In genomic region chr1:182383037-182383661, GRCh38 we compare ENCODE assay signal across 28 cellular contexts. TPM values are rescaled to one million over a fixed set of nuclear protein-coding genes. Genes with fewer than 3 reads are reported as not detected.
DNase-seq lines count a peak whose midpoint lies in the region; TF ChIP-seq lines count a peak whose summit lies in the region.
"Had no signal": no experiment of that assay in that cellular context is flagged by ENCODE, and none has a peak within 500 bp of the region (broad histone marks: within the 10 kb centered on the region; RNA-seq: fewer than 3 reads in every experiment).

No MANE protein-coding gene starts in this region.

- no peaks in the 10 kb centered on the region for H3K9me3 ChIP-seq in left ventricle myocardium inferior (replicated peaks)
- H3K9me3 ChIP-seq in adipocyte (ENCODE audit: control insufficient read depth, low read length), result no peaks in the 10 kb centered on the region
- H3K9me3 ChIP-seq in tibial nerve, result no peaks in the 10 kb centered on the region
- H3K9me3 ChIP-seq: esophagus squamous epithelium, heart right ventricle, pancreas, right atrium auricular region, SJCRH30 had no signal

- H3K27me3 ChIP-seq in left ventricle myocardium inferior (ENCODE audit: low read depth) (no peaks in the 10 kb centered on the region), adipocyte (replicated peaks; ENCODE audit: control insufficient read depth, insufficient read depth, low read length) (no peaks in the 10 kb centered on the region), tibial nerve (no peaks in the 10 kb centered on the region)
- H3K27me3 ChIP-seq: esophagus squamous epithelium, foreskin keratinocyte, heart right ventricle, pancreas, right atrium auricular region, SJCRH30 had no signal

- DNase-seq in left ventricle myocardium inferior (no peak), cardiac septum (ENCODE audit: low spot score) (no peak), adipocyte (ENCODE audit: low read depth) (no peak), medulla oblongata (ENCODE audit: extremely low spot score) (peak; percentile 34), tibial nerve (ENCODE audit: low spot score in 2 of 2) (peak in 1 of 2 donors; percentile 44), DMS53 treated with DMSO at 0.1 percent for 48 hours (lab: John Stamatoyannopoulos, UW; ENCODE audit: unreplicated experiment) (no peak), ureter (ENCODE audit: low spot score) (no peak), NCI-H2081 (lab: John Stamatoyannopoulos, UW) (no peak)
- DNase-seq: activated B cell treated with CpG ODN at 0.5 μM for 24 hours; activated CD4-positive, alpha-beta T cell treated with anti-CD3 and anti-CD28 coated beads, Interleukin-2, amount 50 U/mL, for 1 hour; activated gamma-delta T cell treated with Interleukin-2 at 50 U/mL for 16 hours; activated T-cell treated with anti-CD3 and anti-CD28 coated beads, Interleukin-2, amount 50 U/mL, for 4 hours; CD4-positive, alpha-beta memory T cell; dermis blood vessel endothelial cell; endodermal cell; esophagus squamous epithelium; foreskin keratinocyte; H9; heart right ventricle; NCI-H1436; NCI-H345; pancreas; RPMI8226; SJCRH30; stimulated activated CD8-positive, alpha-beta memory T cell treated with anti-CD3 and anti-CD28 coated beads, Interleukin-4, amount 100 ng/mL, for 48 hours; SW 1271 had no signal

- no peak for TF ChIP-seq CTCF in left ventricle myocardium inferior (IDR thresholded peaks at IDR 0.05; ENCODE audit: borderline replicate concordance)
- TF ChIP-seq CTCF in tibial nerve (IDR thresholded peaks at IDR 0.05), result no peak

- H3K27ac ChIP-seq in left ventricle myocardium inferior (replicated peaks) (peak overlapping the region; percentile 1), tibial nerve (peak overlapping the region; percentile 17 to 99 (median 60))
- H3K27ac ChIP-seq: foreskin keratinocyte, heart right ventricle, pancreas, right atrium auricular region, SJCRH30 had no signal

- intact Hi-C loops in left ventricle myocardium inferior (cut with micrococcal nuclease) (no loop called here), cardiac septum (cut with DNase I) (no loop called here)

- no peak for TF ChIP-seq POLR2A in tibial nerve (IDR thresholded peaks at IDR 0.05)

- peak in 1 of 2 donors; percentile 70 for TF ChIP-seq EP300 in tibial nerve (IDR thresholded peaks at IDR 0.05)

- H3K9ac ChIP-seq in adipocyte (ENCODE audit: low read length), result peak overlapping the region; percentile 14

- H3K4me3 ChIP-seq in left ventricle myocardium inferior (no peak overlapping the region), adipocyte (ENCODE audit: low read length) (no peak overlapping the region), tibial nerve (no peak overlapping the region)
- H3K4me3 ChIP-seq: esophagus squamous epithelium, heart right ventricle, lung, pancreas, right atrium auricular region, SJCRH30 had no signal

- 77 to 84% methylated on average over 4 of the region's 4 CpGs for WGBS in tibial nerve, 2 donors

- H3K4me1 ChIP-seq in left ventricle myocardium inferior (peaks cover 58% of the 10 kb centered on the region), adipocyte (ENCODE audit: control insufficient read depth, insufficient read depth, low read length) (peaks cover 33% of the 10 kb centered on the region), tibial nerve (peaks cover 0 to 61% (median 10%) of the 10 kb centered on the region in 4 donors)
- H3K4me1 ChIP-seq: SJCRH30 had no signal

- peaks cover 65% of the 10 kb centered on the region for H3K36me3 ChIP-seq in left ventricle myocardium inferior
- peaks cover 70% of the 10 kb centered on the region for H3K36me3 ChIP-seq in adipocyte (ENCODE audit: control insufficient read depth, insufficient read depth, low read length, severe bottlenecking)
- H3K36me3 ChIP-seq in tibial nerve, result peaks cover 20 to 75% (median 32%) of the 10 kb centered on the region in 3 donors

RNA-seq across cellular contexts. Expression of gene GLUL, which starts 8.4 kb away (rescaled TPM):
- total RNA-seq in left ventricle myocardium inferior (368 TPM), cardiac septum (231 TPM), tibial nerve (over 10,000 TPM in 1 of 4 donors, 1,000 to 10,000 TPM in 3; 5,859 to 11,803 (median 7,908) TPM), ureter (418 TPM)

RNA-seq across cellular contexts. Expression of gene TEDDM1, which starts 17.3 kb away (rescaled TPM):
- total RNA-seq in left ventricle myocardium inferior, result not detected
- not detected for total RNA-seq in cardiac septum
- total RNA-seq in tibial nerve, result not detected
- total RNA-seq in ureter, result not detected
- total RNA-seq: activated B cell treated with CpG ODN at 0.5 μM for 24 hours; activated T-cell treated with anti-CD3 and anti-CD28 coated beads, Interleukin-2, amount 50 U/mL, for 4 hours; CD4-positive, alpha-beta memory T cell; dermis blood vessel endothelial cell; endodermal cell; esophagus squamous epithelium; foreskin keratinocyte; H9; heart right ventricle; lung; pancreas; right atrium auricular region; SJCRH30 had no signal

Comparison
In these comparisons a context has a peak if more than half of its experiments do, and no peak if none do; other contexts are left out.
1. RNA of gene GLUL, which starts 8.4 kb away (total RNA-seq): 5,859 to 11,803 TPM in tibial nerve; 418 TPM in ureter (single experiment), 368 TPM in left ventricle myocardium inferior (single experiment) and 231 TPM in cardiac septum (single experiment); every median in the first group is over 10 times any median in the second.